Comparison of ENCODE assay signal across 1 cellular context in genomic region chr1:144551543-144552424, GRCh38.
TF ChIP-seq lines count a peak whose summit lies in the region.

No MANE protein-coding gene starts in this region.

TF ChIP-seq in K562, 482 proteins besides CTCF, POLR2A, EP300 and RAD21 (continued from another document and continues in another):
- TF ChIP-seq, protein P1, sequence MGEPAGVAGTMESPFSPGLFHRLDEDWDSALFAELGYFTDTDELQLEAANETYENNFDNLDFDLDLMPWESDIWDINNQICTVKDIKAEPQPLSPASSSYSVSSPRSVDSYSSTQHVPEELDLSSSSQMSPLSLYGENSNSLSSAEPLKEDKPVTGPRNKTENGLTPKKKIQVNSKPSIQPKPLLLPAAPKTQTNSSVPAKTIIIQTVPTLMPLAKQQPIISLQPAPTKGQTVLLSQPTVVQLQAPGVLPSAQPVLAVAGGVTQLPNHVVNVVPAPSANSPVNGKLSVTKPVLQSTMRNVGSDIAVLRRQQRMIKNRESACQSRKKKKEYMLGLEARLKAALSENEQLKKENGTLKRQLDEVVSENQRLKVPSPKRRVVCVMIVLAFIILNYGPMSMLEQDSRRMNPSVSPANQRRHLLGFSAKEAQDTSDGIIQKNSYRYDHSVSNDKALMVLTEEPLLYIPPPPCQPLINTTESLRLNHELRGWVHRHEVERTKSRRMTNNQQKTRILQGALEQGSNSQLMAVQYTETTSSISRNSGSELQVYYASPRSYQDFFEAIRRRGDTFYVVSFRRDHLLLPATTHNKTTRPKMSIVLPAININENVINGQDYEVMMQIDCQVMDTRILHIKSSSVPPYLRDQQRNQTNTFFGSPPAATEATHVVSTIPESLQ (CRISPR knock-in tag; IDR thresholded peaks at IDR 0.05) = no peak
- TF ChIP-seq RNF219 (CRISPR knock-in tag; IDR thresholded peaks at IDR 0.05) = peak; percentile 90
- TF ChIP-seq ZNF561 (CRISPR knock-in tag; conservative IDR thresholded peaks at IDR 0.05) = 0 out of 2 replicates have a peak, but pooled peaks have one; percentile 69
- peak; percentile 92; the same call in 1 of the 2 replicates for TF ChIP-seq ZNF830 (CRISPR knock-in tag; IDR thresholded peaks at IDR 0.05)
- TF ChIP-seq GTF2F1 (IDR thresholded peaks at IDR 0.05; ENCODE audit: low read depth, low read length) = peak; percentile 97
- TF ChIP-seq SMAD4 (CRISPR knock-in tag; conservative IDR thresholded peaks at IDR 0.05) = peak; percentile 75
- peak; percentile 66; the same call in 1 of the 2 replicates for TF ChIP-seq PYGO2 (tag; IDR thresholded peaks at IDR 0.05)
- TF ChIP-seq CBX5 (IDR thresholded peaks at IDR 0.05; ENCODE audit: borderline replicate concordance, low read depth) = 0 out of 2 replicates have a peak, but pooled peaks have one; percentile 7
- no peak for TF ChIP-seq ZNF277 (CRISPR knock-in tag; IDR thresholded peaks at IDR 0.05; ENCODE audit: borderline replicate concordance)
- peak; percentile 100 for TF ChIP-seq SUPT5H (IDR thresholded peaks at IDR 0.05)
- TF ChIP-seq KAT7 (CRISPR knock-in tag; IDR thresholded peaks at IDR 0.05; ENCODE audit: borderline replicate concordance) = no peak
- peak; percentile 75; the same call in 1 of the 2 replicates for TF ChIP-seq SAFB (IDR thresholded peaks at IDR 0.05; ENCODE audit: borderline replicate concordance, low read depth, low read length)
- peak; percentile 78; the same call in 1 of the 2 replicates for TF ChIP-seq ZHX1 (conservative IDR thresholded peaks at IDR 0.05; ENCODE audit: low read length)
- no peak for TF ChIP-seq CCAR2 (IDR thresholded peaks at IDR 0.05; ENCODE audit: low read depth, low read length)
- no peak for TF ChIP-seq ZNF232 (CRISPR knock-in tag; IDR thresholded peaks at IDR 0.05)
- TF ChIP-seq ZFP30 (CRISPR knock-in tag; IDR thresholded peaks at IDR 0.05; ENCODE audit: borderline replicate concordance) = no peak; the same call in 1 of the 2 replicates
- TF ChIP-seq, protein P2, sequence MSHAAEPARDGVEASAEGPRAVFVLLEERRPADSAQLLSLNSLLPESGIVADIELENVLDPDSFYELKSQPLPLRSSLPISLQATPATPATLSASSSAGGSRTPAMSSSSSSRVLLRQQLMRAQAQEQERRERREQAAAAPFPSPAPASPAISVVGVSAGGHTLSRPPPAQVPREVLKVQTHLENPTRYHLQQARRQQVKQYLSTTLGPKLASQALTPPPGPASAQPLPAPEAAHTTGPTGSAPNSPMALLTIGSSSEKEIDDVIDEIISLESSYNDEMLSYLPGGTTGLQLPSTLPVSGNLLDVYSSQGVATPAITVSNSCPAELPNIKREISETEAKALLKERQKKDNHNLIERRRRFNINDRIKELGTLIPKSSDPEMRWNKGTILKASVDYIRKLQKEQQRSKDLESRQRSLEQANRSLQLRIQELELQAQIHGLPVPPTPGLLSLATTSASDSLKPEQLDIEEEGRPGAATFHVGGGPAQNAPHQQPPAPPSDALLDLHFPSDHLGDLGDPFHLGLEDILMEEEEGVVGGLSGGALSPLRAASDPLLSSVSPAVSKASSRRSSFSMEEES (CRISPR knock-in tag; IDR thresholded peaks at IDR 0.05) = no peak; the same call in 1 of the 2 replicates
- TF ChIP-seq NCOR1 (IDR thresholded peaks at IDR 0.05) = peak; percentile 94
- peak; percentile 88; the same call in 1 of the 2 replicates for TF ChIP-seq FOXO4 (CRISPR knock-in tag; IDR thresholded peaks at IDR 0.05)
- peak; percentile 99 for TF ChIP-seq OTX1 (CRISPR knock-in tag; IDR thresholded peaks at IDR 0.05)
- no peak for TF ChIP-seq SREBF2 (CRISPR knock-in tag; IDR thresholded peaks at IDR 0.05)
- TF ChIP-seq ZNF431 (CRISPR knock-in tag; IDR thresholded peaks at IDR 0.05) = no peak
- TF ChIP-seq, protein P3, sequence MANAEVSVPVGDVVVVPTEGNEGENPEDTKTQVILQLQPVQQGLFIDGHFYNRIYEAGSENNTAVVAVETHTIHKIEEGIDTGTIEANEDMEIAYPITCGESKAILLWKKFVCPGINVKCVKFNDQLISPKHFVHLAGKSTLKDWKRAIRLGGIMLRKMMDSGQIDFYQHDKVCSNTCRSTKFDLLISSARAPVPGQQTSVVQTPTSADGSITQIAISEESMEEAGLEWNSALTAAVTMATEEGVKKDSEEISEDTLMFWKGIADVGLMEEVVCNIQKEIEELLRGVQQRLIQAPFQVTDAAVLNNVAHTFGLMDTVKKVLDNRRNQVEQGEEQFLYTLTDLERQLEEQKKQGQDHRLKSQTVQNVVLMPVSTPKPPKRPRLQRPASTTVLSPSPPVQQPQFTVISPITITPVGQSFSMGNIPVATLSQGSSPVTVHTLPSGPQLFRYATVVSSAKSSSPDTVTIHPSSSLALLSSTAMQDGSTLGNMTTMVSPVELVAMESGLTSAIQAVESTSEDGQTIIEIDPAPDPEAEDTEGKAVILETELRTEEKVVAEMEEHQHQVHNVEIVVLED (CRISPR knock-in tag; IDR thresholded peaks at IDR 0.05) = no peak
- peak; percentile 36 for TF ChIP-seq MYC (IDR thresholded peaks at IDR 0.05; ENCODE audit: low read depth, low read length)
- no peak for TF ChIP-seq MYC (CRISPR knock-in tag; IDR thresholded peaks at IDR 0.05; ENCODE audit: borderline replicate concordance, low read depth)
- peak; percentile 98 for TF ChIP-seq SPI1 (IDR thresholded peaks at IDR 0.05; ENCODE audit: borderline replicate concordance, low read depth, low read length)
- TF ChIP-seq PTTG1 (tag; IDR thresholded peaks at IDR 0.05; ENCODE audit: low read depth) = no peak
- TF ChIP-seq RBBP5 (IDR thresholded peaks at IDR 0.05; ENCODE audit: borderline replicate concordance, insufficient read depth, low read length, poor library complexity, severe bottlenecking) = peak; percentile 32
- peak; percentile 70 for TF ChIP-seq ZNF143 (CRISPR knock-in tag; IDR thresholded peaks at IDR 0.05)
- TF ChIP-seq ZNF717 (CRISPR knock-in tag; IDR thresholded peaks at IDR 0.05) = peak; percentile 96
- TF ChIP-seq, protein P4, sequence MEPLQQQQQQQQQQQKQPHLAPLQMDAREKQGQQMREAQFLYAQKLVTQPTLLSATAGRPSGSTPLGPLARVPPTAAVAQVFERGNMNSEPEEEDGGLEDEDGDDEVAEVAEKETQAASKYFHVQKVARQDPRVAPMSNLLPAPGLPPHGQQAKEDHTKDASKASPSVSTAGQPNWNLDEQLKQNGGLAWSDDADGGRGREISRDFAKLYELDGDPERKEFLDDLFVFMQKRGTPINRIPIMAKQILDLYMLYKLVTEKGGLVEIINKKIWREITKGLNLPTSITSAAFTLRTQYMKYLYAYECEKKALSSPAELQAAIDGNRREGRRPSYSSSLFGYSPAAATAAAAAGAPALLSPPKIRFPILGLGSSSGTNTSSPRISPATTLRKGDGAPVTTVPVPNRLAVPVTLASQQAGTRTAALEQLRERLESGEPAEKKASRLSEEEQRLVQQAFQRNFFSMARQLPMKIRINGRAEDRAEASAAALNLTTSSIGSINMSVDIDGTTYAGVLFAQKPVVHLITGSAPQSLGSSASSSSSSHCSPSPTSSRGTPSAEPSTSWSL (CRISPR knock-in tag; IDR thresholded peaks at IDR 0.05; ENCODE audit: borderline replicate concordance) = no peak
- peak; percentile 83 for TF ChIP-seq ZNF655 (CRISPR knock-in tag; IDR thresholded peaks at IDR 0.05)
- TF ChIP-seq HDAC6 (IDR thresholded peaks at IDR 0.05; ENCODE audit: low read depth, low read length) = peak; percentile 90; the same call in 1 of the 2 replicates
- TF ChIP-seq KAT2B (IDR thresholded peaks at IDR 0.05; ENCODE audit: low read depth, low read length) = no peak
- TF ChIP-seq, protein P5, sequence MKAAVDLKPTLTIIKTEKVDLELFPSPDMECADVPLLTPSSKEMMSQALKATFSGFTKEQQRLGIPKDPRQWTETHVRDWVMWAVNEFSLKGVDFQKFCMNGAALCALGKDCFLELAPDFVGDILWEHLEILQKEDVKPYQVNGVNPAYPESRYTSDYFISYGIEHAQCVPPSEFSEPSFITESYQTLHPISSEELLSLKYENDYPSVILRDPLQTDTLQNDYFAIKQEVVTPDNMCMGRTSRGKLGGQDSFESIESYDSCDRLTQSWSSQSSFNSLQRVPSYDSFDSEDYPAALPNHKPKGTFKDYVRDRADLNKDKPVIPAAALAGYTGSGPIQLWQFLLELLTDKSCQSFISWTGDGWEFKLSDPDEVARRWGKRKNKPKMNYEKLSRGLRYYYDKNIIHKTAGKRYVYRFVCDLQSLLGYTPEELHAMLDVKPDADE (conservative IDR thresholded peaks at IDR 0.05; ENCODE audit: control insufficient read depth, low read depth, low read length) = peak; percentile 87
- peak; percentile 96; the same call in 1 of the 2 replicates for TF ChIP-seq DNMT1 (IDR thresholded peaks at IDR 0.05)
- no peak for TF ChIP-seq MYBL2 (IDR thresholded peaks at IDR 0.05; ENCODE audit: low read depth)
- TF ChIP-seq MYBL2 (CRISPR knock-in tag; IDR thresholded peaks at IDR 0.05; ENCODE audit: borderline replicate concordance) = no peak
- TF ChIP-seq ZBTB12 (CRISPR knock-in tag; IDR thresholded peaks at IDR 0.05) = peak; percentile 77
- 0 out of 2 replicates have a peak, but pooled peaks have one; percentile 45 for TF ChIP-seq MTA2 (IDR thresholded peaks at IDR 0.05; ENCODE audit: low read depth)
- no peak for TF ChIP-seq RBM14 (IDR thresholded peaks at IDR 0.05; ENCODE audit: borderline replicate concordance, insufficient read depth, low read depth, low read length)
- peak; percentile 67 for TF ChIP-seq SP1 (CRISPR knock-in tag; IDR thresholded peaks at IDR 0.05)
- TF ChIP-seq NFIX (CRISPR knock-in tag; IDR thresholded peaks at IDR 0.05; ENCODE audit: low read depth) = no peak
